1 cellular context compared by ENCODE assay signal in genomic region chr1:230906226-230906625, GRCh38.
TF ChIP-seq lines count a peak whose summit lies in the region.

No MANE protein-coding gene starts in this region.

TF ChIP-seq in IMR-90, 13 proteins besides CTCF, POLR2A, EP300 and RAD21 (continued from another document):
- TF ChIP-seq USF2 (IDR thresholded peaks at IDR 0.05; ENCODE audit: low read depth, low read length) (no peak), FOS (IDR thresholded peaks at IDR 0.05; ENCODE audit: low read depth, low read length) (no peak), CHD1 (IDR thresholded peaks at IDR 0.05; ENCODE audit: low read depth, low read length) (no peak), MXI1 (IDR thresholded peaks at IDR 0.05; ENCODE audit: borderline replicate concordance, low read depth, low read length) (no peak), BHLHE40 (IDR thresholded peaks at IDR 0.05; ENCODE audit: low read depth, low read length) (no peak), CEBPB (IDR thresholded peaks at IDR 0.05; ENCODE audit: low read depth, low read length) (no peak)
- TF ChIP-seq, protein P1, sequence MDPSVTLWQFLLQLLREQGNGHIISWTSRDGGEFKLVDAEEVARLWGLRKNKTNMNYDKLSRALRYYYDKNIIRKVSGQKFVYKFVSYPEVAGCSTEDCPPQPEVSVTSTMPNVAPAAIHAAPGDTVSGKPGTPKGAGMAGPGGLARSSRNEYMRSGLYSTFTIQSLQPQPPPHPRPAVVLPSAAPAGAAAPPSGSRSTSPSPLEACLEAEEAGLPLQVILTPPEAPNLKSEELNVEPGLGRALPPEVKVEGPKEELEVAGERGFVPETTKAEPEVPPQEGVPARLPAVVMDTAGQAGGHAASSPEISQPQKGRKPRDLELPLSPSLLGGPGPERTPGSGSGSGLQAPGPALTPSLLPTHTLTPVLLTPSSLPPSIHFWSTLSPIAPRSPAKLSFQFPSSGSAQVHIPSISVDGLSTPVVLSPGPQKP (IDR thresholded peaks at IDR 0.05; ENCODE audit: borderline replicate concordance, low read depth, low read length), result no peak
TF ChIP-seq in IMR-90: peak in this region for 0.
